In the genomic region with DNA sequence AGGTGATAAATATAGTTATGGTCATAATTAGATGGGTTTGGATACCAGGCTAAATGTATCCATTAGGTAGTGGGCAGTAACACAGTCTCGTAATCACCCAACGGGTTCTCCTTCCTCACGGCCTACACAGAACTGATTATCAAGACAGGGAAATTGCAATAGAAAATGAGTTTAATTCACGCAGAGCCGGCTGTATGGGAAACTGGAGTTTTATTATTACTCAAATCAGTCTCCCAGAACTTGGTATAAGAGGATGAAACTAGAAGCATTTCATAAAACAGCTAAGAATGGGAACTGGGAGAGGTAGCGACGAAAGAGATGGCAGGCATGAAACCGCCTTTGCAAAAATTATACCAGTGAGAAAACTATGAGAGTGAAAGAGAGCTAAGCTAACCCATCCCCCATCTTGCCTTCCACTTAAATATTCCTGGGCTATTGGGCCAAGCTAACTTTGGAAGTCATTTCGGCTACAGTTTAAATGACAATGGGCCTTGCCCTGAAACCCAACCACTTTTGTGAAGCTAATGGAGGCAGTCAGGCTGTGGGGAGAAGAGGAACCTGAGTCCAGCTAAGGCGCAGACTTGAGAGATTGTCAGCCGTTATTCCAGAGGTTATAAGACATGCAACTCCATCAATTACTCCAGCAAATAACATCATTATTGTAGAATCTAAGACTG, we compare ENCODE assay signal across 19 cellular contexts. TPM values are rescaled to one million over a fixed set of nuclear protein-coding genes. Genes with fewer than 3 reads are reported as not detected.
DNase-seq lines count a peak whose midpoint lies in the region; ATAC-seq and TF ChIP-seq lines count a peak whose summit lies in the region.
"Had no signal": no experiment of that assay in that cellular context is flagged by ENCODE, and none has a peak within 500 bp of the region (broad histone marks: within the 10 kb centered on the region; RNA-seq: fewer than 3 reads in every experiment).

No MANE protein-coding gene starts in this region.

- ATAC-seq in GM19452 (IDR thresholded peaks at IDR 0.05; ENCODE audit: unreplicated experiment) (peak; percentile 63), HG02852 (IDR thresholded peaks at IDR 0.05; ENCODE audit: unreplicated experiment) (peak; percentile 73), omental fat pad (ENCODE audit: low FRiP score) (no peak)
- no peak for ATAC-seq in CD8-positive, alpha-beta T cell
- ATAC-seq: psoas muscle had no signal

- H3K27ac Mint-ChIP-seq in CD8-positive, alpha-beta T cell = no peak overlapping the region

- H3K9me3 ChIP-seq in NT2/D1 (ENCODE audit: insufficient read depth, low read length) = no peaks in the 10 kb centered on the region
- no peaks in the 10 kb centered on the region for H3K9me3 ChIP-seq in CD8-positive, alpha-beta T cell (ENCODE audit: low read length)
- H3K9me3 ChIP-seq: psoas muscle had no signal

- no peaks in the 10 kb centered on the region for H3K4me1 ChIP-seq in NT2/D1 (ENCODE audit: insufficient read depth, insufficient read length)
- H3K4me1 ChIP-seq in CD8-positive, alpha-beta T cell (ENCODE audit: insufficient read depth, low read length) = no peaks in the 10 kb centered on the region
- H3K4me1 ChIP-seq: psoas muscle had no signal

- H3K27me3 ChIP-seq in NT2/D1 (ENCODE audit: insufficient read depth, insufficient read length) = no peaks in the 10 kb centered on the region
- no peaks in the 10 kb centered on the region for H3K27me3 ChIP-seq in CD8-positive, alpha-beta T cell (ENCODE audit: insufficient read depth, low read length)

- DNase-seq in GM12865 (ENCODE audit: low read depth) = peak; percentile 83
- peak; percentile 83 for DNase-seq in NT2/D1 (ENCODE audit: low read depth, low spot score)
- no peak for DNase-seq in NCI-H2107 treated with DMSO at 0.1 percent for 48 hours (lab: John Stamatoyannopoulos, UW; ENCODE audit: unreplicated experiment)
- DNase-seq in GM20000 (ENCODE audit: low spot score) = no peak
- DNase-seq in omental fat pad (ENCODE audit: low spot score) = no peak
- DNase-seq in CD8-positive, alpha-beta T cell = no peak
- DNase-seq: ACHN; activated CD4-positive, alpha-beta T cell treated with anti-CD3 and anti-CD28 coated beads for 48 hours; activated naive CD4-positive, alpha-beta T cell; DND-41; GOT3; mammary epithelial cell; NCI-H226; psoas muscle; stimulated activated CD4-positive, alpha-beta T cell treated with anti-CD3 and anti-CD28 coated beads, Interleukin-4, amount 100 ng/mL, for 1 hour; substantia nigra had no signal

- no peak overlapping the region for H3K27ac ChIP-seq in CD8-positive, alpha-beta T cell (ENCODE audit: low read depth, low read length)
- H3K27ac ChIP-seq: KMS-11, psoas muscle had no signal

- no peaks in the 10 kb centered on the region for H3K27me3 Mint-ChIP-seq in CD8-positive, alpha-beta T cell (ENCODE audit: low read depth)

- H3K4me3 ChIP-seq in GM12865 (ENCODE audit: low read depth, low read length) (no peak overlapping the region; the same call in 1 of the 2 replicates), NT2/D1 (ENCODE audit: insufficient read length, low read depth) (no peak overlapping the region)
- H3K4me3 ChIP-seq in CD8-positive, alpha-beta T cell (ENCODE audit: low read depth, low read length) = no peak overlapping the region
- H3K4me3 ChIP-seq: psoas muscle had no signal

- CTCF ChIA-PET in CD8-positive, alpha-beta T cell (lab: Charles Lee) = interaction anchor here (1.4 kb wide), 1 partner anchor 70 kb away, joined by 3 read pairs; no protein-coding TSS in a partner anchor

- peaks cover 66% of the 10 kb centered on the region for H3K36me3 ChIP-seq in NT2/D1 (ENCODE audit: insufficient read depth, insufficient read length, low read length)
- H3K36me3 ChIP-seq in CD8-positive, alpha-beta T cell (ENCODE audit: insufficient read depth, low read length) = peaks cover 21% of the 10 kb centered on the region

- no peak overlapping the region for H3K9ac ChIP-seq in NT2/D1 (ENCODE audit: insufficient read length, low read depth)
- H3K9ac ChIP-seq: KMS-11 had no signal

- intact Hi-C loops in CD8-positive, alpha-beta T cell (cut with DNase I, micrococcal nuclease) = no loop called here

- H3K36me3 Mint-ChIP-seq in CD8-positive, alpha-beta T cell = peaks cover 83% of the 10 kb centered on the region

- H3K4me3 Mint-ChIP-seq in CD8-positive, alpha-beta T cell = no peak overlapping the region

- POLR2A ChIA-PET in CD8-positive, alpha-beta T cell (lab: Charles Lee) = interaction anchor here (0.5 kb wide), 1 partner anchor 447 kb away, joined by 3 read pairs; no protein-coding TSS in a partner anchor

- peaks cover 25% of the 10 kb centered on the region for H3K4me1 Mint-ChIP-seq in CD8-positive, alpha-beta T cell (ENCODE audit: low read depth)

- H3K9me3 Mint-ChIP-seq in CD8-positive, alpha-beta T cell = no peaks in the 10 kb centered on the region

- TF ChIP-seq CTCF in GM12865 (IDR thresholded peaks at IDR 0.05; ENCODE audit: insufficient read depth, low read depth, low read length, missing control alignments) (no peak), GM20000 (IDR thresholded peaks at IDR 0.05; ENCODE audit: extremely low read depth, missing control alignments) (no peak), omental fat pad (IDR thresholded peaks at IDR 0.05) (no peak)
- no peak for TF ChIP-seq CTCF in CD8-positive, alpha-beta T cell (IDR thresholded peaks at IDR 0.05)

RNA-seq across cellular contexts. Expression of a gene that starts 29.6 kb away (rescaled TPM):
- 100 to 1,000 TPM; 136 to 234 (median 166) TPM for total RNA-seq in omental fat pad
- 10 to 100 TPM; 23.5 to 24.8 TPM for total RNA-seq in CD8-positive, alpha-beta T cell

Comparison
In these comparisons a context has a peak if more than half of its experiments do, and no peak if none do; other contexts are left out.
1. DNase-seq: peak in GM12865 (single experiment) and NT2/D1 (single experiment); none in NCI-H2107 treated with DMSO at 0.1 percent for 48 hours (single experiment), GM20000 (single experiment), omental fat pad (single experiment) and CD8-positive, alpha-beta T cell (0 of 7).
2. ATAC-seq: peak in GM19452 (single experiment) and HG02852 (single experiment); none in omental fat pad (single experiment) and CD8-positive, alpha-beta T cell (single experiment).
3. RNA of a gene that starts 29.6 kb away (total RNA-seq): 136 to 234 TPM in omental fat pad; 23.5 to 24.8 TPM in CD8-positive, alpha-beta T cell; every median in the first group is over 4 times any median in the second.